In the genomic region with DNA sequence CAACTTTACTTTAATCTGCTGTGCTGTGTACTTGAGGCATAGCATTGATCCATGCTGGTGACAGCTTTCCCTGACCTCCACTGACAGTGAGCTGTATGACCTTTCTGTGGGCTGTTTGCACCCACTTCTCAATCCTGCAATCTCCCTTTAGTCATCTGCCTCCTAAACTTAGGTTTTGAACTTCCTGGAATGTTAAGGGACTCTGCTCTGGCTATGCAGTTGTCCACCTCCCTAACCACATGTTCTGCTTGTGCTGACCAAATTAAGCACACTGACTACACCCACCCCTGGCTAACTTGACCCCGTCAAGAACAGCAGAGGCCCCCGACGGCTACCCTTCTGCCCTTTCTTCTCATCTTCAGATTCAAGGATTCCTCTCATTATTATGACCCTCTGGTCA, we compare ENCODE assay signal across 32 cellular contexts.
"Had no signal": no experiment of that assay in that cellular context is flagged by ENCODE, and none has a peak within 500 bp of the region (broad histone marks: within the 10 kb centered on the region; RNA-seq: fewer than 3 reads in every experiment).

No MANE protein-coding gene starts in this region.

- H3K36me3 ChIP-seq: adrenal gland, brain microvascular endothelial cell, breast epithelium had no signal

- H3K9me3 ChIP-seq: adrenal gland, body of pancreas, breast epithelium had no signal

- H3K27me3 ChIP-seq: adrenal gland, body of pancreas, brain microvascular endothelial cell had no signal

- H3K27ac ChIP-seq: adrenal gland, body of pancreas, brain microvascular endothelial cell, breast epithelium, VCaP had no signal

- ATAC-seq: activated CD4-positive, alpha-beta T cell treated with anti-CD3 and anti-CD28 coated beads for 36 hours; activated CD4-positive, CD25-positive, alpha-beta regulatory T cell treated with anti-CD3 and anti-CD28 coated beads, Interleukin-2, amount 50 U/mL, for 24 hours; activated CD8-positive, alpha-beta memory T cell treated with anti-CD3 and anti-CD28 coated beads, Interleukin-2, amount 10 ng/mL, durations not matched to agents 7 days and 5 days; activated CD8-positive, alpha-beta T cell treated with anti-CD3 and anti-CD28 coated beads, Interleukin-2, amount 10 ng/mL, durations not matched to agents 7 days and 5 days; activated naive CD4-positive, alpha-beta T cell treated with anti-CD3 and anti-CD28 coated beads, Interleukin-2, amount 50 U/mL, for 72 hours; body of pancreas had no signal

- H3K4me1 ChIP-seq: adrenal gland, body of pancreas, breast epithelium had no signal

- DNase-seq: activated CD4-positive, alpha-beta memory T cell treated with anti-CD3 and anti-CD28 coated beads, Interleukin-2, amount 10 ng/mL, durations not matched to agents 7 days and 5 days; activated CD4-positive, alpha-beta T cell treated with anti-CD3 and anti-CD28 coated beads for 1 hour; activated CD4-positive, alpha-beta T cell treated with anti-CD3 and anti-CD28 coated beads for 36 hours; activated CD4-positive, alpha-beta T cell treated with anti-CD3 and anti-CD28 coated beads for 48 hours; activated CD4-positive, alpha-beta T cell treated with anti-CD3 and anti-CD28 coated beads, Interleukin-2, amount 10 ng/mL, durations not matched to agents 7 days and 5 days; activated CD4-positive, alpha-beta T cell treated with anti-CD3 and anti-CD28 coated beads, Interleukin-2, amount 50 U/mL, for 48 hours; activated CD4-positive, CD25-positive, alpha-beta regulatory T cell; activated CD8-positive, alpha-beta memory T cell treated with anti-CD3 and anti-CD28 coated beads for 24 hours; activated CD8-positive, alpha-beta memory T cell treated with anti-CD3 and anti-CD28 coated beads, Interleukin-2, amount 10 ng/mL, durations not matched to agents 7 days and 5 days; activated CD8-positive, alpha-beta memory T cell treated with anti-CD3 and anti-CD28 coated beads, Interleukin-2, amount 50 U/mL, for 48 hours; activated CD8-positive, alpha-beta T cell treated with anti-CD3 and anti-CD28 coated beads, Interleukin-2, amount 10 ng/mL, durations not matched to agents 7 days and 5 days; activated effector memory CD4-positive, alpha-beta T cell treated with Interleukin-2 at 50 U/mL for 16 hours; activated gamma-delta T cell; activated naive CD4-positive, alpha-beta T cell treated with anti-CD3 and anti-CD28 coated beads for 36 hours; activated naive CD4-positive, alpha-beta T cell treated with anti-CD3 and anti-CD28 coated beads, Interleukin-2, amount 50 U/mL, for 16 hours; activated naive CD8-positive, alpha-beta T cell treated with anti-CD3 and anti-CD28 coated beads for 36 hours; activated T-cell treated with anti-CD3 and anti-CD28 coated beads, Interleukin-2, amount 50 U/mL, for 24 hours; activated T-cell treated with anti-CD3 and anti-CD28 coated beads, Interleukin-2, amount 50 U/mL, for 48 hours; adrenal gland; amniotic stem cell; aorta; body of pancreas; brain microvascular endothelial cell; caudate nucleus; cerebellar nuclear complex; T-helper 1 cell; T-helper 2 cell; T-helper 9 cell had no signal

- H3K4me3 ChIP-seq: adrenal gland, body of pancreas, breast epithelium had no signal
